ENCODE assay signal across 13 cellular contexts in the genomic region with DNA sequence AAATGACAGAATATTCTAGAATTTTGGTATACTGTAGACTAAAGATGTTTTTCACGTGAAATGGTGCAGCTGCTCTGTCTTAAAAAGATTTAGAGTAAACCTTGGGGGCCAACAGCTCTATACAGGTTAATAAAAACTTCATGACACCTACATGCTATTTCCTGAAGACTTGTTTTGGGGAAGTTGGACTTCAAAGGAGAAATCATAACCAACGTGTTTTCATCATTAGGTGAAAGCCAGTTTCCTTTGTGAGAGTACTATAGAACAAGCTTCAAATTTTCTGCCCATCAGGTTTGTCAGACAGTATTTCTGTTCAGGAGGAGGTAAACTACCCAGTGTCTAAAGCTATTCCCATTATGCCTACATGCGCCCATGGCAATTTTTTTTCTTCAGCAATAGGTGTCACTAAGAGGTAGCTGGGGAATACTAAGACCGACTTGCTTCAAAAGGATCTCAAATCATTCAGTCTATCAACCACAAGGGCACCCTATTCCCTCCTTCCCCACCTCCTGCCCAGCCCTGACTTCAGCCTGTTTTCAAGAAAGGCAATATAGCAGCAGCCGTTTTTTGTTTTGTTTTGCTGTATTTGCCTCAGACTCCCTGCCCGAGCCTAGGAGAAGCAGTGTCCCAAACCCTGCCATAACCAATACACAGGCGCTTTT.
DNase-seq lines count a peak whose midpoint lies in the region; ATAC-seq and TF ChIP-seq lines count a peak whose summit lies in the region.
"Had no signal": no experiment of that assay in that cellular context is flagged by ENCODE, and none has a peak within 500 bp of the region (broad histone marks: within the 10 kb centered on the region; RNA-seq: fewer than 3 reads in every experiment).

No MANE protein-coding gene starts in this region.

- DNase-seq in GM12865 (ENCODE audit: low read depth) (peak; percentile 61), nephron progenitor cell (no peak), dorsolateral prefrontal cortex (no peak), iPS-NIHi7 (ENCODE audit: extremely low spot score) (no peak), Caco-2 (no peak)
- DNase-seq: CD4-positive, alpha-beta memory T cell; DND-41; GF-D8; NCI-H510A had no signal

- no peaks in the 10 kb centered on the region for H3K9me3 ChIP-seq in Caco-2
- H3K9me3 ChIP-seq: HAP-1 had no signal

- H3K27me3 ChIP-seq in dorsolateral prefrontal cortex, result peaks cover 0 to 27% (median 0%) of the 10 kb centered on the region in 45 donors
- no peaks in the 10 kb centered on the region for H3K27me3 ChIP-seq in Caco-2 (replicated peaks; ENCODE audit: control insufficient read depth, insufficient read depth, low read length)

- H3K27ac Mint-ChIP-seq in nephron progenitor cell (peak overlapping the region; percentile 20), Caco-2 (ENCODE audit: unreplicated experiment) (no peak overlapping the region)
- H3K27ac Mint-ChIP-seq: CD4-positive, alpha-beta memory T cell had no signal

- ATAC-seq in HG02610 (IDR thresholded peaks at IDR 0.05; ENCODE audit: unreplicated experiment), result peak; percentile 75
- no peak for ATAC-seq in HG02852 (IDR thresholded peaks at IDR 0.05; ENCODE audit: unreplicated experiment)

- H3K4me3 Mint-ChIP-seq in nephron progenitor cell, result no peak overlapping the region
- no peak overlapping the region for H3K4me3 Mint-ChIP-seq in Caco-2 (ENCODE audit: unreplicated experiment)
- H3K4me3 Mint-ChIP-seq: CD4-positive, alpha-beta memory T cell had no signal

- POLR2A ChIA-PET in Caco-2 (lab: Charles Lee), result interaction anchor here (0.7 kb wide), 1 partner anchor 149 kb away, joined by 3 read pairs; no protein-coding TSS in a partner anchor

- H3K4me1 ChIP-seq in Caco-2, result no peaks in the 10 kb centered on the region

- CTCF ChIA-PET in Caco-2 (lab: Charles Lee), result interaction anchor here (1.1 kb wide), 2 partner anchors 229 to 230 kb away, joined by 3 to 6 read pairs; no protein-coding TSS in a partner anchor

- intact Hi-C loops in dorsolateral prefrontal cortex (cut with DNase I), result no loop called here
- intact Hi-C loops in Caco-2 (cut with micrococcal nuclease; ENCODE audit: unreplicated experiment), result loop anchor here (1.0 kb wide), 1 partner anchor 230 kb away; no protein-coding TSS in a partner anchor

- H3K9me3 Mint-ChIP-seq in nephron progenitor cell, result no peaks in the 10 kb centered on the region
- no peaks in the 10 kb centered on the region for H3K9me3 Mint-ChIP-seq in Caco-2 (ENCODE audit: unreplicated experiment)

- H3K36me3 Mint-ChIP-seq in nephron progenitor cell (ENCODE audit: low read depth), result no peaks in the 10 kb centered on the region
- H3K36me3 Mint-ChIP-seq in Caco-2 (ENCODE audit: insufficient read depth, unreplicated experiment), result no peaks in the 10 kb centered on the region
- H3K36me3 Mint-ChIP-seq: CD4-positive, alpha-beta memory T cell had no signal

- H3K4me3 ChIP-seq in GM12865 (ENCODE audit: low read depth, low read length) (no peak overlapping the region), dorsolateral prefrontal cortex (no peak overlapping the region), Caco-2 (ENCODE audit: low read depth, low read length) (no peak overlapping the region)
- H3K4me3 ChIP-seq: HAP-1 had no signal

- no peaks in the 10 kb centered on the region for H3K36me3 ChIP-seq in Caco-2 (ENCODE audit: control insufficient read depth, insufficient read depth, low read length)
- H3K36me3 ChIP-seq: HAP-1 had no signal

- TF ChIP-seq CTCF in GM12865 (IDR thresholded peaks at IDR 0.05; ENCODE audit: insufficient read depth, low read depth, low read length, missing control alignments), result no peak
- TF ChIP-seq CTCF in VCaP (conservative IDR thresholded peaks at IDR 0.05), result 0 out of 2 replicates have a peak, but pooled peaks have one; percentile 10
- no peak for TF ChIP-seq CTCF in nephron progenitor cell (IDR thresholded peaks at IDR 0.05)
- TF ChIP-seq CTCF in dorsolateral prefrontal cortex (IDR thresholded peaks at IDR 0.05 in 54 of 56, conservative IDR thresholded peaks at IDR 0.05 in 2 of 56; ENCODE audit: low read depth in 1 of 56, partially characterized antibody in 56 of 56), result no peak
- TF ChIP-seq CTCF in Caco-2 (IDR thresholded peaks at IDR 0.05; ENCODE audit: insufficient read depth in 1 of 2, low read depth in 1 of 2, low read length in 1 of 2, severe bottlenecking in 1 of 2, unreplicated experiment in 1 of 2), result no peak

- H3K4me1 Mint-ChIP-seq in nephron progenitor cell, result peaks cover 37% of the 10 kb centered on the region
- no peaks in the 10 kb centered on the region for H3K4me1 Mint-ChIP-seq in Caco-2 (ENCODE audit: low read depth, unreplicated experiment)
- H3K4me1 Mint-ChIP-seq: CD4-positive, alpha-beta memory T cell had no signal

- no peak overlapping the region for H3K27ac ChIP-seq in VCaP
- no peak overlapping the region for H3K27ac ChIP-seq in dorsolateral prefrontal cortex

- BruUV-seq in Caco-2 (replicated peaks; lab: Mats Ljungman, UMichigan), result no TSS peak

- no peaks in the 10 kb centered on the region for H3K27me3 Mint-ChIP-seq in nephron progenitor cell (ENCODE audit: low read depth, poor library complexity)
- peaks cover 4% of the 10 kb centered on the region for H3K27me3 Mint-ChIP-seq in Caco-2 (ENCODE audit: insufficient read depth, unreplicated experiment)
